In the genomic region with DNA sequence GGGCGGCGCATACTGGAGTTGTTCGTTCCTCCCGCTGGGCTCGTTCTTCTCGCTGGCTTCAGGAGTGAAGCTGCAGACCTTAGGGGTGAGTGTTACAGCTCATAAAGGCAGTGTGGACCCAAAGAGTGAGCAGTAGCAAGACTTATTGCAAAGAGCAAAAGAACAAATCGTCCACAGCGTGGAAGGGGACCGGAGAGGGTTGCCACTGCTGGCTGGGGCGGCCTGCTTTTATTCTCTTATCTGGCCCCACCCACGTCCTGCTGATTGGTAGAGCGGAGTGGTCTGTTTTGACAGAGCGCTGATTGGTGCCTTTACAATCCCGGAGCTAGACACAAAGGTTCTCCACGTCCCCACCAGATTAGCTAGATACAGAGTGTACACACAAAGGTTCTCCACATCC, we compare ENCODE assay signal across 7 cellular contexts. TPM values are rescaled to one million over a fixed set of nuclear protein-coding genes. Genes with fewer than 3 reads are reported as not detected.
DNase-seq lines count a peak whose midpoint lies in the region; ATAC-seq, FAIRE-seq and TF ChIP-seq lines count a peak whose summit lies in the region.
"Not testable (repeated sequence)": the region's sequence is repeated elsewhere in the genome, so short reads cannot be mapped to it uniquely, and the experiment has no call there.

No MANE protein-coding gene starts in this region.

- H2AFZ ChIP-seq in GM23338 (0 out of 2 replicates have a peak overlapping the region, but pooled peaks have one; percentile 78), K562 (ENCODE audit: low read depth, low read length) (peak overlapping the region; percentile 53)

- not testable (repeated sequence) for H4K20me1 ChIP-seq in GM23338 (replicated peaks; ENCODE audit: insufficient read depth); K562 (replicated peaks; ENCODE audit: control insufficient read depth, insufficient read depth, low read length)

- H3K79me2 ChIP-seq in GM23338 (replicated peaks; ENCODE audit: insufficient read depth); K562 (ENCODE audit: control insufficient read depth, insufficient read depth, low read length): not testable (repeated sequence)

- in situ Hi-C loops in K562 (cut with MboI) = not testable (repeated sequence)

- FAIRE-seq in K562 (lab: Jason Lieb, UNC) = not testable (repeated sequence)

- BruUV-seq in K562 (replicated peaks; lab: Mats Ljungman, UMichigan) = not testable (repeated sequence)

- not testable (repeated sequence) for H3K9me3 Mint-ChIP-seq in CD8-positive, alpha-beta T cell; GM23338; activated CD4-positive, alpha-beta T cell treated with anti-CD3 and anti-CD28 coated beads, Interleukin-2, amount 10 ng/mL, durations not matched to agents 7 days and 5 days; immature natural killer cell; natural killer cell

- not testable (repeated sequence) for H3K27ac ChIP-seq in CD8-positive, alpha-beta T cell (ENCODE audit: low read depth, low read length); GM23338 (ENCODE audit: low read depth); K562 (ENCODE audit: extremely low read depth, low read depth, low read length); testis

- H3F3A ChIP-seq in GM23338 (replicated peaks; ENCODE audit: low read depth) = not testable (repeated sequence)

- DNase-seq in CD8-positive, alpha-beta T cell; GM23338 (ENCODE audit: low spot score); activated CD4-positive, alpha-beta T cell treated with anti-CD3 and anti-CD28 coated beads, Interleukin-2, amount 10 ng/mL, durations not matched to agents 7 days and 5 days; immature natural killer cell; natural killer cell: not testable (repeated sequence)
- DNase-seq in K562 (ENCODE audit: extremely low read depth in 1 of 4, low spot score in 3 of 4) (peak in 1 of 4 experiments; percentile 17), testis (peak; percentile 60)

- TF ChIP-seq RAD21 in K562 (CRISPR knock-in tag; conservative IDR thresholded peaks at IDR 0.05 in 1 of 2, IDR thresholded peaks at IDR 0.05 in 1 of 2) = not testable (repeated sequence)

- 8% methylated on average over 15 of the region's 15 CpGs for WGBS in K562 (ENCODE audit: insufficient coverage, low coverage, missing lambda C conversion rate)
- 69 to 77% methylated on average over 15 of the region's 15 CpGs for WGBS in testis, 2 donors

- not testable (repeated sequence) for TF ChIP-seq EP300 in K562 (IDR thresholded peaks at IDR 0.05; ENCODE audit: low read length)

- H3K36me3 ChIP-seq in CD8-positive, alpha-beta T cell (ENCODE audit: insufficient read depth, low read length); GM23338 (ENCODE audit: insufficient read depth); K562 (ENCODE audit: control insufficient read depth, insufficient read depth, low read length); testis (ENCODE audit: low read depth, missing control alignments): not testable (repeated sequence)

- not testable (repeated sequence) for H3K36me3 Mint-ChIP-seq in CD8-positive, alpha-beta T cell; GM23338 (ENCODE audit: low read depth); activated CD4-positive, alpha-beta T cell treated with anti-CD3 and anti-CD28 coated beads, Interleukin-2, amount 10 ng/mL, durations not matched to agents 7 days and 5 days (ENCODE audit: low read depth); immature natural killer cell; natural killer cell

- not testable (repeated sequence) for H3K4me3 ChIP-seq in CD8-positive, alpha-beta T cell (ENCODE audit: low read depth, low read length); GM23338
- 0 out of 2 replicates have a peak overlapping the region, but pooled peaks have one; percentile 2 for H3K4me3 ChIP-seq in K562
- H3K4me3 ChIP-seq in testis = peak overlapping the region; percentile 51 to 53

- peaks cover 13% of the 10 kb centered on the region for H3K9me2 ChIP-seq in GM23338 (ENCODE audit: insufficient read depth)

- not testable (repeated sequence) for H3K4me2 ChIP-seq in GM23338
- peak overlapping the region; percentile 58 for H3K4me2 ChIP-seq in K562 (ENCODE audit: insufficient read depth, low read length)

- H3K27me3 ChIP-seq in CD8-positive, alpha-beta T cell (ENCODE audit: insufficient read depth, low read length); GM23338 (ENCODE audit: insufficient read depth); K562 (ENCODE audit: control insufficient read depth in 2 of 2, insufficient read depth in 2 of 2, low read length in 2 of 2); testis: not testable (repeated sequence)

- peak overlapping the region; percentile 44 for H3K4me3 Mint-ChIP-seq in CD8-positive, alpha-beta T cell
- not testable (repeated sequence) for H3K4me3 Mint-ChIP-seq in GM23338
- peak overlapping the region; percentile 35 for H3K4me3 Mint-ChIP-seq in activated CD4-positive, alpha-beta T cell treated with anti-CD3 and anti-CD28 coated beads, Interleukin-2, amount 10 ng/mL, durations not matched to agents 7 days and 5 days
- H3K4me3 Mint-ChIP-seq in immature natural killer cell (peak overlapping the region in 3 of 5 donors; percentile 42 to 54 (median 53)), natural killer cell (peak overlapping the region; percentile 25)

- intact Hi-C loops in CD8-positive, alpha-beta T cell (cut with DNase I, micrococcal nuclease); K562 (cut with micrococcal nuclease); natural killer cell (cut with micrococcal nuclease); testis (cut with DNase I; ENCODE audit: low total_unique reads): not testable (repeated sequence)

- CTCF ChIA-PET in CD8-positive, alpha-beta T cell (lab: Charles Lee); activated CD4-positive, alpha-beta T cell treated with anti-CD3 and anti-CD28 coated beads, Interleukin-2, amount 10 ng/mL, durations not matched to agents 7 days and 5 days (lab: Charles Lee); K562 (lab: Yijun Ruan, JAX; ENCODE audit: low intra/inter-chr PET ratio): not testable (repeated sequence)

- H3K27ac Mint-ChIP-seq in CD8-positive, alpha-beta T cell; GM23338; activated CD4-positive, alpha-beta T cell treated with anti-CD3 and anti-CD28 coated beads, Interleukin-2, amount 10 ng/mL, durations not matched to agents 7 days and 5 days; immature natural killer cell; natural killer cell: not testable (repeated sequence)

- not testable (repeated sequence) for H3K27me3 Mint-ChIP-seq in CD8-positive, alpha-beta T cell (ENCODE audit: low read depth); GM23338 (ENCODE audit: insufficient read depth, low read depth, poor library complexity); activated CD4-positive, alpha-beta T cell treated with anti-CD3 and anti-CD28 coated beads, Interleukin-2, amount 10 ng/mL, durations not matched to agents 7 days and 5 days; immature natural killer cell (ENCODE audit: low read depth in 3 of 3); natural killer cell (ENCODE audit: low read depth in 2 of 2)

- not testable (repeated sequence) for ATAC-seq in CD8-positive, alpha-beta T cell; GM23338; natural killer cell
- peak; percentile 19; the same call in 2 of the 3 replicates for ATAC-seq in K562

- H3K4me1 Mint-ChIP-seq in CD8-positive, alpha-beta T cell (ENCODE audit: low read depth); GM23338; activated CD4-positive, alpha-beta T cell treated with anti-CD3 and anti-CD28 coated beads, Interleukin-2, amount 10 ng/mL, durations not matched to agents 7 days and 5 days; natural killer cell: not testable (repeated sequence)
- H3K4me1 Mint-ChIP-seq in immature natural killer cell = peaks cover 0 to 13% of the 10 kb centered on the region in 2 donors

- not testable (repeated sequence) for H3K4me1 ChIP-seq in CD8-positive, alpha-beta T cell (ENCODE audit: insufficient read depth, low read length); GM23338 (ENCODE audit: insufficient read depth); K562 (replicated peaks in 1 of 2; ENCODE audit: control insufficient read depth in 2 of 2, insufficient read depth in 2 of 2, low read length in 2 of 2); testis

- not testable (repeated sequence) for TF ChIP-seq CTCF in CD8-positive, alpha-beta T cell (IDR thresholded peaks at IDR 0.05); GM23338 (conservative IDR thresholded peaks at IDR 0.05; ENCODE audit: low read depth in 2 of 2); K562 (IDR thresholded peaks at IDR 0.05 in 2 of 3, conservative IDR thresholded peaks at IDR 0.05 in 1 of 3; ENCODE audit: insufficient read depth in 2 of 3, low read depth in 1 of 3, low read length in 3 of 3); natural killer cell (IDR thresholded peaks at IDR 0.05); testis (IDR thresholded peaks at IDR 0.05)

- POLR2A ChIA-PET in CD8-positive, alpha-beta T cell (lab: Charles Lee) = interaction anchor here (0.8 kb wide), 1 partner anchor 478 kb away, joined by 3 read pairs; the partner anchor contains the start of gene EOMES
- POLR2A ChIA-PET in activated CD4-positive, alpha-beta T cell treated with anti-CD3 and anti-CD28 coated beads, Interleukin-2, amount 10 ng/mL, durations not matched to agents 7 days and 5 days (lab: Charles Lee); K562 (lab: Yijun Ruan, JAX): not testable (repeated sequence)

- H3K9ac ChIP-seq in K562 (ENCODE audit: insufficient read depth in 1 of 2, low read depth in 2 of 2, low read length in 2 of 2) = not testable (repeated sequence)

- H3K9me1 ChIP-seq in K562 (ENCODE audit: control insufficient read depth, insufficient read depth, low read length) = not testable (repeated sequence)

- not testable (repeated sequence) for H3K9me3 ChIP-seq in CD8-positive, alpha-beta T cell (ENCODE audit: low read length); K562 (replicated peaks; ENCODE audit: control insufficient read depth, insufficient read depth, low read depth, low read length); testis

- peak; percentile 66 for TF ChIP-seq POLR2A in K562 (conservative IDR thresholded peaks at IDR 0.05)
- not testable (repeated sequence) for TF ChIP-seq POLR2A in testis (IDR thresholded peaks at IDR 0.05)

RNA-seq across cellular contexts. Expression of gene CMC1, which starts 41.8 kb away (rescaled TPM):
- total RNA-seq in CD8-positive, alpha-beta T cell = 10 to 100 TPM; 28.0 to 31.0 TPM
- 9.2 and 16.1 TPM in 2 replicates for total RNA-seq in GM23338 (2014; rRNA removed; shearing (Covaris generic))
- 144 and 146 TPM in 2 replicates for polyA plus RNA-seq in GM23338 (2016; fragmentation: Nextera tagmentation; extraction: Ambion mirVana)
- 10 to 100 TPM; 12.7 to 13.1 TPM for total RNA-seq in activated CD4-positive, alpha-beta T cell treated with anti-CD3 and anti-CD28 coated beads, Interleukin-2, amount 10 ng/mL, durations not matched to agents 7 days and 5 days
- total RNA-seq in K562 (2011; cell fraction: chromatin; rRNA removed; ENCODE audit: low replicate concordance) = 10.8 and 42.1 TPM in 2 replicates
- total RNA-seq in K562 (2011; cell fraction: nucleolus; rRNA removed) = 8.3 and 11.2 TPM in 2 replicates
- 22.1 and 38.3 TPM in 2 replicates for total RNA-seq in K562 (2011; cell fraction: nucleoplasm; rRNA removed)
- 15.9 and 18.0 TPM in 2 replicates for total RNA-seq in K562 (2014; rRNA removed)
- 52.9 and 57.6 TPM in 2 replicates for total RNA-seq in K562 (2014; rRNA removed; fragmentation: Illumina TruSeq; extraction: Trizol)
- total RNA-seq in K562 (2015; rRNA removed; fragmentation: Illumina TruSeq; extraction: Trizol) = 35.6 and 40.3 TPM in 2 replicates
- total RNA-seq in K562 (2021) = 38.8 and 42.9 TPM in 2 replicates
- polyA plus RNA-seq in K562 (2011; rRNA removed) = 58.5 and 74.6 TPM in 2 replicates
- polyA plus RNA-seq in K562 (2011; cell fraction: cytosol; rRNA removed) = 12.2 and 20.4 TPM in 2 replicates
- polyA plus RNA-seq in K562 (2011; cell fraction: nucleus; rRNA removed) = 15.2 and 25.7 TPM in 2 replicates
- 41.7 and 73.9 TPM in 2 replicates for polyA plus RNA-seq in K562 (2012)
- polyA plus RNA-seq in K562 (2014; fragmentation: Illumina TruSeq; extraction: Trizol) = 19.8 and 44.7 TPM in 2 replicates
- polyA plus RNA-seq in K562 (2014; fragmentation: Nextera tagmentation; extraction: Ambion mirVana) = 10 to 100 TPM; 48.9 to 56.8 TPM
- 50.9 and 59.0 TPM in 2 replicates for polyA plus RNA-seq in K562 (2014; rRNA removed)
- polyA minus RNA-seq in K562 (2011; rRNA and poly(A)+ RNA removed) = 12.4 and 13.6 TPM in 2 replicates
- 8.9 and 13.5 TPM in 2 replicates for polyA minus RNA-seq in K562 (2011; cell fraction: cytosol; rRNA and poly(A)+ RNA removed)
- 34.2 and 50.4 TPM in 2 replicates for polyA minus RNA-seq in K562 (2011; cell fraction: nucleus; rRNA and poly(A)+ RNA removed)
- 100 to 1,000 TPM; 471 to 902 (median 536) TPM for polyA plus RNA-seq in immature natural killer cell
- 100 to 1,000 TPM; 122 to 157 (median 136) TPM for total RNA-seq in natural killer cell
- 10 to 100 TPM in 1 of 2 donors, 1 to 10 TPM in 1; 7.8 to 11.7 TPM for total RNA-seq in testis
- 29.9 TPM for polyA plus RNA-seq in testis (ENCODE audit: insufficient read depth, low read depth, low replicate concordance)
